Comparison of ENCODE assay signal across 21 cellular contexts in genomic region chr15:89141885-89142284, GRCh38. TPM values are rescaled to one million over a fixed set of nuclear protein-coding genes. Genes with fewer than 3 reads are reported as not detected.
DNase-seq lines count a peak whose midpoint lies in the region; ATAC-seq and TF ChIP-seq lines count a peak whose summit lies in the region.
"Had no signal": no experiment of that assay in that cellular context is flagged by ENCODE, and none has a peak within 500 bp of the region (broad histone marks: within the 10 kb centered on the region; RNA-seq: fewer than 3 reads in every experiment).

No MANE protein-coding gene starts in this region.

- H3K4me3 ChIP-seq in right atrium auricular region (no peak overlapping the region), right lobe of liver (no peak overlapping the region), upper lobe of left lung (no peak overlapping the region)
- H3K4me3 ChIP-seq: uterus had no signal

- peaks cover 0 to 84% of the 10 kb centered on the region in 2 donors for H3K4me1 ChIP-seq in right atrium auricular region
- H3K4me1 ChIP-seq in right lobe of liver: peaks cover 0 to 63% (median 24%) of the 10 kb centered on the region in 4 donors
- peaks cover 45 to 71% (median 57%) of the 10 kb centered on the region in 4 donors for H3K4me1 ChIP-seq in upper lobe of left lung

- TF ChIP-seq EP300 in upper lobe of left lung (IDR thresholded peaks at IDR 0.05): no peak

- H3K36me3 ChIP-seq in right atrium auricular region: peaks cover 15% of the 10 kb centered on the region
- H3K36me3 ChIP-seq in right lobe of liver: peaks cover 0 to 7% (median 0%) of the 10 kb centered on the region in 4 donors
- peaks cover 0 to 11% (median 0%) of the 10 kb centered on the region in 4 donors for H3K36me3 ChIP-seq in upper lobe of left lung
- H3K36me3 ChIP-seq: uterus had no signal

- ATAC-seq in SK-N-SH treated with all-trans-retinoic acid at 6 μM for 48 hours (peak; percentile 13), right lobe of liver (peak in 3 of 4 donors; percentile 14 to 50 (median 19)), upper lobe of left lung (ENCODE audit: low FRiP score in 2 of 2) (no peak), GM19467 (IDR thresholded peaks at IDR 0.05; ENCODE audit: unreplicated experiment) (no peak)
- ATAC-seq: foreskin keratinocyte, right cardiac atrium had no signal

- no peaks in the 10 kb centered on the region for H3K27me3 ChIP-seq in right atrium auricular region
- no peaks in the 10 kb centered on the region for H3K27me3 ChIP-seq in right lobe of liver
- no peaks in the 10 kb centered on the region for H3K27me3 ChIP-seq in upper lobe of left lung
- H3K27me3 ChIP-seq: foreskin keratinocyte, uterus had no signal

- 25% methylated on average over 2 of the region's 2 CpGs for WGBS in right lobe of liver (ENCODE audit: insufficient coverage, low coverage, low lambda C conversion rate, missing lambda C conversion rate)
- 63 to 78% methylated on average over 2 of the region's 2 CpGs for WGBS in upper lobe of left lung, 2 donors

- TF ChIP-seq CTCF in right atrium auricular region (IDR thresholded peaks at IDR 0.05) (no peak), right lobe of liver (IDR thresholded peaks at IDR 0.05) (no peak), upper lobe of left lung (IDR thresholded peaks at IDR 0.05) (no peak)

- peak overlapping the region; percentile 86 to 91 for H3K27ac ChIP-seq in right atrium auricular region
- H3K27ac ChIP-seq in right lobe of liver: peak overlapping the region; percentile 87 to 91 (median 89)
- H3K27ac ChIP-seq in upper lobe of left lung: peak overlapping the region in 3 of 4 donors; percentile 63 to 66 (median 64)
- H3K27ac ChIP-seq: foreskin keratinocyte had no signal

- TF ChIP-seq POLR2A in right lobe of liver (IDR thresholded peaks at IDR 0.05) (no peak), upper lobe of left lung (IDR thresholded peaks at IDR 0.05) (no peak)

- no peak for DNase-seq in right atrium auricular region (ENCODE audit: low spot score)
- no peak for DNase-seq in cardiac septum (ENCODE audit: low spot score)
- DNase-seq in right lobe of liver: no peak
- DNase-seq in upper lobe of left lung: no peak
- DNase-seq in OCI-M1 (lab: John Stamatoyannopoulos, UW): no peak
- no peak for DNase-seq in nucleus accumbens (lab: John Stamatoyannopoulos, UW)
- DNase-seq: activated CD4-positive, alpha-beta T cell treated with anti-CD3 and anti-CD28 coated beads, Interleukin-2, amount 10 ng/mL, durations not matched to agents 7 days and 5 days; CD4-positive, CD25-positive, alpha-beta regulatory T cell; effector CD8-positive, alpha-beta T cell; foreskin keratinocyte; HCEC 1CT; KBM-7; kidney; mammary epithelial cell; NCI-H187 treated with DMSO at 0.1 percent for 48 hours; NCI-H82; SIG-M5; uterus had no signal

- no peaks in the 10 kb centered on the region for H3K9me3 ChIP-seq in right atrium auricular region
- no peaks in the 10 kb centered on the region for H3K9me3 ChIP-seq in right lobe of liver
- H3K9me3 ChIP-seq in upper lobe of left lung: no peaks in the 10 kb centered on the region
- H3K9me3 ChIP-seq: uterus had no signal

- intact Hi-C loops in cardiac septum (cut with DNase I): no loop called here
- intact Hi-C loops in right lobe of liver (cut with DNase I): no loop called here

TF ChIP-seq in SK-N-SH treated with all-trans-retinoic acid at 6 μM for 48 hours, 23 proteins besides CTCF, POLR2A, EP300 and RAD21:
- TF ChIP-seq ARNTL (CRISPR knock-in tag; IDR thresholded peaks at IDR 0.05; ENCODE audit: borderline replicate concordance, low read depth) (no peak), ISL1 (CRISPR knock-in tag; IDR thresholded peaks at IDR 0.05) (no peak), SNAI2 (CRISPR knock-in tag; IDR thresholded peaks at IDR 0.05) (no peak), RARB (CRISPR knock-in tag; IDR thresholded peaks at IDR 0.05) (no peak), BACH2 (CRISPR knock-in tag; IDR thresholded peaks at IDR 0.05; ENCODE audit: borderline replicate concordance) (no peak), POU6F1 (CRISPR knock-in tag; IDR thresholded peaks at IDR 0.05; ENCODE audit: borderline replicate concordance, low read depth) (no peak), GLIS3 (CRISPR knock-in tag; IDR thresholded peaks at IDR 0.05) (no peak), CSDC2 (CRISPR knock-in tag; IDR thresholded peaks at IDR 0.05) (no peak), OSR1 (CRISPR knock-in tag; IDR thresholded peaks at IDR 0.05) (no peak), CREB5 (CRISPR knock-in tag; IDR thresholded peaks at IDR 0.05; ENCODE audit: low read depth) (no peak), ZNF8 (CRISPR knock-in tag; IDR thresholded peaks at IDR 0.05) (no peak), TOX (CRISPR knock-in tag; IDR thresholded peaks at IDR 0.05; ENCODE audit: borderline replicate concordance) (no peak), ZFP30 (CRISPR knock-in tag; IDR thresholded peaks at IDR 0.05) (no peak), PPARA (CRISPR knock-in tag; IDR thresholded peaks at IDR 0.05; ENCODE audit: borderline replicate concordance) (no peak), ZNF70 (CRISPR knock-in tag; IDR thresholded peaks at IDR 0.05) (no peak), PATZ1 (CRISPR knock-in tag; IDR thresholded peaks at IDR 0.05; ENCODE audit: borderline replicate concordance) (no peak), ZNF565 (CRISPR knock-in tag; conservative IDR thresholded peaks at IDR 0.05; ENCODE audit: low read depth) (no peak), ZFP3 (CRISPR knock-in tag; IDR thresholded peaks at IDR 0.05) (no peak), CSRNP3 (CRISPR knock-in tag; IDR thresholded peaks at IDR 0.05) (no peak)

RNA-seq across cellular contexts. Expression of gene ABHD2, which starts 53.6 kb away (rescaled TPM):
- total RNA-seq in right atrium auricular region (100 to 1,000 TPM; 115 to 118 TPM), cardiac septum (185 TPM), right lobe of liver (100 to 1,000 TPM; 136 to 392 (median 315) TPM), upper lobe of left lung (100 to 1,000 TPM in 5 of 6 donors, 10 to 100 TPM in 1; 84.1 to 230 (median 174) TPM)

Comparison
In these comparisons a context has a peak if more than half of its experiments do, and no peak if none do; other contexts are left out.
1. ATAC-seq: peak in SK-N-SH treated with all-trans-retinoic acid at 6 μM for 48 hours (single experiment) and right lobe of liver (3 of 4); none in upper lobe of left lung (0 of 2) and GM19467 (single experiment).
2. Peak in every context shown above with its lines, with median percentiles within 50 percentile points of each other: H3K27ac ChIP-seq.